Comparison of ENCODE assay signal across 8 cellular contexts in genomic region chr6:169701218-169701952, GRCh38. TPM values are rescaled to one million over a fixed set of nuclear protein-coding genes. Genes with fewer than 3 reads are reported as not detected.
DNase-seq lines count a peak whose midpoint lies in the region; ATAC-seq, FAIRE-seq and TF ChIP-seq lines count a peak whose summit lies in the region.

No MANE protein-coding gene starts in this region.

- no peaks in the 10 kb centered on the region for H3F3A ChIP-seq in MM.1S (ENCODE audit: insufficient read depth, low read length)

- peak overlapping the region; percentile 86 for H2AFZ ChIP-seq in MM.1S (ENCODE audit: low read length)

- no peaks in the 10 kb centered on the region for H3K9me3 ChIP-seq in MM.1S (replicated peaks; ENCODE audit: insufficient read depth, low read length)
- no peaks in the 10 kb centered on the region for H3K9me3 ChIP-seq in aorta (ENCODE audit: control insufficient read depth, low read length)

- H3K4me1 ChIP-seq in MM.1S (ENCODE audit: low read length) (0 out of 2 replicates have a peak, but pooled peaks cover 3% of the 10 kb centered on the region), aorta (ENCODE audit: control insufficient read depth in 1 of 2, insufficient read depth in 2 of 2, low read length in 2 of 2) (no peaks in the 10 kb centered on the region)

- no peaks in the 10 kb centered on the region for H4K20me1 ChIP-seq in MM.1S (ENCODE audit: insufficient read depth, low read length)

- H3K79me2 ChIP-seq in MM.1S (ENCODE audit: low read length): peaks cover 22% of the 10 kb centered on the region

- WGBS in aorta, 2 donors: 1% methylated on average over 55 to 56 of the region's 56 CpGs

- H3K27me3 ChIP-seq in MM.1S (replicated peaks; ENCODE audit: insufficient read depth, low read length): no peaks in the 10 kb centered on the region
- no peaks in the 10 kb centered on the region for H3K27me3 ChIP-seq in aorta (ENCODE audit: control insufficient read depth in 1 of 2, insufficient read depth in 2 of 2, low read length in 1 of 2)

- peak overlapping the region; percentile 72; the same call in 1 of the 2 replicates for H3K27ac ChIP-seq in MM.1S (ENCODE audit: low read length)
- peak overlapping the region in 1 of 2 donors; percentile 22 for H3K27ac ChIP-seq in aorta (ENCODE audit: low read depth in 1 of 2, low read length in 2 of 2)

- H3K4me1 Mint-ChIP-seq in Calu3 (ENCODE audit: low read depth, unreplicated experiment) (peaks cover 14% of the 10 kb centered on the region), mesothelial cell of epicardium (peaks cover 37% of the 10 kb centered on the region)
- H3K4me1 Mint-ChIP-seq in central memory CD8-positive, alpha-beta T cell: peaks cover 25% of the 10 kb centered on the region

- TSS peak; percentile 76 for BruUV-seq in Calu3 (replicated peaks; lab: Mats Ljungman, UMichigan)

- peak overlapping the region; percentile 68; the same call in 1 of the 2 replicates for H3K4me2 ChIP-seq in MM.1S (ENCODE audit: low read depth, low read length)

- peaks cover under 1% of the 10 kb centered on the region for H3K9me3 Mint-ChIP-seq in Calu3 (ENCODE audit: low read depth, unreplicated experiment)
- H3K9me3 Mint-ChIP-seq in central memory CD8-positive, alpha-beta T cell: peaks cover under 1% of the 10 kb centered on the region
- H3K9me3 Mint-ChIP-seq in mesothelial cell of epicardium: peaks cover under 1% of the 10 kb centered on the region

- no peak for FAIRE-seq in frontal cortex (lab: Jason Lieb, UNC)

- DNase-seq in Calu3: peak; percentile 12
- DNase-seq in MM.1S: no peak
- peak in 1 of 2 donors; percentile 17 for DNase-seq in central memory CD8-positive, alpha-beta T cell (ENCODE audit: low spot score in 2 of 2)
- no peak for DNase-seq in mesothelial cell of epicardium (ENCODE audit: low spot score in 2 of 2, unreplicated experiment in 2 of 2)
- DNase-seq in aorta: no peak
- DNase-seq in frontal cortex (ENCODE audit: low spot score in 2 of 2): no peak

- intact Hi-C loops in Calu3 (cut with micrococcal nuclease; ENCODE audit: unreplicated experiment) (loop anchor here (5.0 kb wide), 2 partner anchors 744 to 804 kb away; no protein-coding TSS in a partner anchor), aorta (cut with DNase I) (loop anchor here in 1 of 2 donors (10.0 kb wide), 1 partner anchor 53 kb away; the partner anchor contains the start of genes DYNLT2 and ERMARD)

- H3K27me3 Mint-ChIP-seq in Calu3 (ENCODE audit: unreplicated experiment) (no peaks in the 10 kb centered on the region), mesothelial cell of epicardium (ENCODE audit: low read depth) (no peaks in the 10 kb centered on the region)
- H3K27me3 Mint-ChIP-seq in central memory CD8-positive, alpha-beta T cell: no peaks in the 10 kb centered on the region

- ATAC-seq in GM21423 (IDR thresholded peaks at IDR 0.05; ENCODE audit: unreplicated experiment): peak; percentile 2
- ATAC-seq in central memory CD8-positive, alpha-beta T cell (replicated peaks; ENCODE audit: extremely low read depth, poor library complexity, severe bottlenecking): peak; percentile 8
- ATAC-seq in aorta (ENCODE audit: low FRiP score): peak; percentile 24
- no peak for ATAC-seq in HG02981 (IDR thresholded peaks at IDR 0.05; ENCODE audit: unreplicated experiment)

- TF ChIP-seq CTCF in Calu3 (IDR thresholded peaks at IDR 0.05; ENCODE audit: unreplicated experiment): no peak
- no peak for TF ChIP-seq CTCF in MM.1S (IDR thresholded peaks at IDR 0.05; ENCODE audit: low read length)
- no peak for TF ChIP-seq CTCF in mesothelial cell of epicardium (IDR thresholded peaks at IDR 0.05; ENCODE audit: unreplicated experiment)

- H3K36me3 ChIP-seq in MM.1S (replicated peaks; ENCODE audit: insufficient read depth, low read length) (no peaks in the 10 kb centered on the region), aorta (ENCODE audit: control insufficient read depth in 1 of 2, insufficient read depth in 2 of 2, low read length in 1 of 2) (no peaks in the 10 kb centered on the region)

- H3K27ac Mint-ChIP-seq in Calu3 (ENCODE audit: unreplicated experiment) (peak overlapping the region; percentile 58), mesothelial cell of epicardium (peak overlapping the region; percentile 92)
- peak overlapping the region; percentile 89 for H3K27ac Mint-ChIP-seq in central memory CD8-positive, alpha-beta T cell (ENCODE audit: low read depth)

- H3K4me3 Mint-ChIP-seq in Calu3 (ENCODE audit: low read depth, unreplicated experiment) (peak overlapping the region; percentile 94), mesothelial cell of epicardium (peak overlapping the region; percentile 90)
- peak overlapping the region; percentile 86 for H3K4me3 Mint-ChIP-seq in central memory CD8-positive, alpha-beta T cell

- no peaks in the 10 kb centered on the region for H3K9me2 ChIP-seq in MM.1S (replicated peaks; ENCODE audit: insufficient read depth, low read length)

- H3K9ac ChIP-seq in MM.1S (ENCODE audit: low read length): peak overlapping the region; percentile 79

- H3K4me3 ChIP-seq in MM.1S (ENCODE audit: low read length) (peak overlapping the region; percentile 82), aorta (ENCODE audit: low read length in 2 of 2) (peak overlapping the region; percentile 52 to 85)

- H3K36me3 Mint-ChIP-seq in Calu3 (ENCODE audit: insufficient read depth, unreplicated experiment): peaks cover 34% of the 10 kb centered on the region
- H3K36me3 Mint-ChIP-seq in central memory CD8-positive, alpha-beta T cell (ENCODE audit: insufficient read depth): peaks cover 21% of the 10 kb centered on the region
- H3K36me3 Mint-ChIP-seq in mesothelial cell of epicardium: peaks cover 9% of the 10 kb centered on the region

- CTCF ChIA-PET in Calu3 (lab: Charles Lee): interaction anchor here (1.0 to 1.4 kb wide), 2 partner anchors 22 to 735 kb away, joined by 3 read pairs; no protein-coding TSS in a partner anchor

RNA-seq across cellular contexts. Expression of gene WDR27, which starts 0.4 kb away (rescaled TPM):
- total RNA-seq in Calu3 (2022) (70.6 and 77.9 TPM in 2 replicates), mesothelial cell of epicardium (114 to 128 TPM (median 116 TPM) in 3 replicates), aorta (10 to 100 TPM; 30.0 to 50.7 TPM), frontal cortex (18.3 TPM)
- polyA plus RNA-seq in aorta: 10 to 100 TPM in 1 of 2 donors, 1 to 10 TPM in 1; 4.5 to 58.7 TPM

RNA-seq across cellular contexts. Expression of gene C6orf120, which starts 0.5 kb away (rescaled TPM):
- total RNA-seq in Calu3 (2022): 20.9 and 25.0 TPM in 2 replicates
- 35.5 to 36.6 TPM (median 35.8 TPM) in 3 replicates for total RNA-seq in mesothelial cell of epicardium
- total RNA-seq in aorta: 10 to 100 TPM; 18.3 to 20.6 TPM
- polyA plus RNA-seq in aorta: 1 to 10 TPM; 7.9 to 9.0 TPM
- 26.9 TPM for total RNA-seq in frontal cortex

RNA-seq across cellular contexts. Expression of gene PHF10, which starts 22.9 kb away (rescaled TPM):
- total RNA-seq in Calu3 (2022) (33.7 and 47.8 TPM in 2 replicates), mesothelial cell of epicardium (74.0 to 76.9 TPM (median 75.9 TPM) in 3 replicates), aorta (10 to 100 TPM; 59.4 to 59.8 TPM), frontal cortex (22.4 TPM)
- polyA plus RNA-seq in aorta: 10 to 100 TPM; 49.9 to 54.3 TPM

RNA-seq across cellular contexts. Expression of gene DYNLT2, which starts 50.0 kb away (rescaled TPM):
- total RNA-seq in Calu3 (2022): 2.7 and 3.4 TPM in 2 replicates
- total RNA-seq in mesothelial cell of epicardium: 1.7 to 2.7 TPM (median 2.4 TPM) in 3 replicates
- total RNA-seq in aorta: 1 to 10 TPM; 1.2 to 2.8 TPM
- polyA plus RNA-seq in aorta: 1 to 10 TPM; 1.6 to 1.9 TPM
- total RNA-seq in frontal cortex: 2.0 TPM

RNA-seq across cellular contexts. Expression of gene ERMARD, which starts 50.0 kb away (rescaled TPM):
- total RNA-seq in Calu3 (2022): 16.2 and 22.0 TPM in 2 replicates
- total RNA-seq in mesothelial cell of epicardium: 44.1 to 46.7 TPM (median 45.6 TPM) in 3 replicates
- 10 to 100 TPM; 15.0 to 29.3 TPM for total RNA-seq in aorta
- 10 to 100 TPM; 10.3 to 72.8 TPM for polyA plus RNA-seq in aorta
- 23.2 TPM for total RNA-seq in frontal cortex
